25 cellular contexts compared by ENCODE assay signal in the genomic region with DNA sequence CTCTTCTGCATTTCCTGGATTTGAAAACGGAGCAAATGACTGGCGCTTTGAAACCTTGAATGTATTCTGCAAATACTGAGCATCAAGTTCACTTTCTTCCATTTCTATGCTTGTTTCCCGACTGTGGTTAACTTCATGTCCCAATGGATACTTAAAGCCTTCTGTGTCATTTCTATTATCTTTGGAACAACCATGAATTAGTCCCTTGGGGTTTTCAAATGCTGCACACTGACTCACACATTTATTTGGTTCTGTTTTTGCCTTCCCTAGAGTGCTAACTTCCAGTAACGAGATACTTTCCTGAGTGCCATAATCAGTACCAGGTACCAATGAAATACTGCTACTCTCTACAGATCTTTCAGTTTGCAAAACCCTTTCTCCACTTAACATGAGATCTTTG. TPM values are rescaled to one million over a fixed set of nuclear protein-coding genes. Genes with fewer than 3 reads are reported as not detected.
DNase-seq lines count a peak whose midpoint lies in the region; ATAC-seq, FAIRE-seq and TF ChIP-seq lines count a peak whose summit lies in the region.
"Had no signal": no experiment of that assay in that cellular context is flagged by ENCODE, and none has a peak within 500 bp of the region (broad histone marks: within the 10 kb centered on the region; RNA-seq: fewer than 3 reads in every experiment).

No MANE protein-coding gene starts in this region.

- no peak overlapping the region for H3K9ac ChIP-seq in astrocyte (ENCODE audit: low read length)

- 64 to 68% methylated on average over 4 of the region's 4 CpGs for WGBS in thyroid gland, 2 donors

- TF ChIP-seq POLR2A in thyroid gland (IDR thresholded peaks at IDR 0.05) (no peak), uterus (IDR thresholded peaks at IDR 0.05) (no peak)

- no peak overlapping the region for H3K27ac Mint-ChIP-seq in astrocyte (ENCODE audit: unreplicated experiment)
- no peak overlapping the region for H3K27ac Mint-ChIP-seq in CD4-positive, alpha-beta T cell
- H3K27ac Mint-ChIP-seq: activated CD4-positive, alpha-beta T cell treated with anti-CD3 and anti-CD28 coated beads, Interleukin-2, amount 10 ng/mL, durations not matched to agents 7 days and 5 days; T-helper 17 cell had no signal

- CTCF ChIA-PET in CD4-positive, alpha-beta T cell (lab: Charles Lee), result no interaction called here

- no peak overlapping the region for H3K4me2 ChIP-seq in astrocyte (ENCODE audit: low read length)

- TF ChIP-seq CTCF in astrocyte (IDR thresholded peaks at IDR 0.05; ENCODE audit: insufficient read depth, low read depth, low read length), result no peak
- TF ChIP-seq CTCF in foreskin fibroblast (IDR thresholded peaks at IDR 0.05; ENCODE audit: low read depth, low read length), result no peak
- TF ChIP-seq CTCF in thyroid gland (IDR thresholded peaks at IDR 0.05), result no peak
- no peak for TF ChIP-seq CTCF in CD4-positive, alpha-beta T cell (IDR thresholded peaks at IDR 0.05)
- TF ChIP-seq CTCF in uterus (IDR thresholded peaks at IDR 0.05), result no peak

- H3K36me3 ChIP-seq in astrocyte (ENCODE audit: insufficient read depth, low read length) (peaks cover 3% of the 10 kb centered on the region), thyroid gland (no peaks in the 10 kb centered on the region), uterus (no peaks in the 10 kb centered on the region)

- H3K4me3 ChIP-seq in astrocyte (ENCODE audit: insufficient read depth, low read depth, low read length) (no peak overlapping the region), foreskin fibroblast (ENCODE audit: low read depth in 1 of 2, low read length in 2 of 2) (no peak overlapping the region), thyroid gland (replicated peaks in 1 of 3) (no peak overlapping the region), uterus (no peak overlapping the region)
- H3K4me3 ChIP-seq: heart right ventricle had no signal

- H3K27ac ChIP-seq in astrocyte (ENCODE audit: low read depth, low read length), result no peak overlapping the region
- H3K27ac ChIP-seq in thyroid gland, result peak overlapping the region; percentile 62 to 75 (median 62)
- no peak overlapping the region for H3K27ac ChIP-seq in CD4-positive, alpha-beta T cell (ENCODE audit: low read depth, low read length)
- H3K27ac ChIP-seq in uterus, result no peak overlapping the region
- H3K27ac ChIP-seq: heart right ventricle had no signal

- H2AFZ ChIP-seq in astrocyte (ENCODE audit: low read depth, low read length), result no peak overlapping the region

- peaks cover 23% of the 10 kb centered on the region for H3K4me1 Mint-ChIP-seq in astrocyte (ENCODE audit: low read depth, unreplicated experiment)
- H3K4me1 Mint-ChIP-seq in CD4-positive, alpha-beta T cell (ENCODE audit: low read depth), result no peaks in the 10 kb centered on the region
- H3K4me1 Mint-ChIP-seq: activated CD4-positive, alpha-beta T cell treated with anti-CD3 and anti-CD28 coated beads, Interleukin-2, amount 10 ng/mL, durations not matched to agents 7 days and 5 days; T-helper 17 cell had no signal

- H3K9me3 ChIP-seq in astrocyte (ENCODE audit: insufficient read depth, low read depth, low read length), result no peaks in the 10 kb centered on the region
- H3K9me3 ChIP-seq in thyroid gland, result no peaks in the 10 kb centered on the region
- H3K9me3 ChIP-seq in CD4-positive, alpha-beta T cell (ENCODE audit: control insufficient read depth, low read length), result no peaks in the 10 kb centered on the region
- no peaks in the 10 kb centered on the region for H3K9me3 ChIP-seq in uterus
- H3K9me3 ChIP-seq: heart right ventricle had no signal

- H3K36me3 Mint-ChIP-seq in astrocyte (ENCODE audit: low read depth, unreplicated experiment), result peaks cover 1% of the 10 kb centered on the region
- H3K36me3 Mint-ChIP-seq in CD4-positive, alpha-beta T cell (ENCODE audit: low read depth), result no peaks in the 10 kb centered on the region

- FAIRE-seq in astrocyte (lab: Jason Lieb, UNC), result peak; percentile 41
- FAIRE-seq: islet of Langerhans had no signal

- no peaks in the 10 kb centered on the region for H3K27me3 ChIP-seq in astrocyte (ENCODE audit: insufficient read depth, low read length)
- H3K27me3 ChIP-seq in thyroid gland, result no peaks in the 10 kb centered on the region
- no peaks in the 10 kb centered on the region for H3K27me3 ChIP-seq in CD4-positive, alpha-beta T cell (ENCODE audit: control insufficient read depth, insufficient read depth, low read length)
- H3K27me3 ChIP-seq in uterus, result no peaks in the 10 kb centered on the region
- H3K27me3 ChIP-seq: heart right ventricle had no signal

- POLR2A ChIA-PET in CD4-positive, alpha-beta T cell (lab: Charles Lee), result no interaction called here

- intact Hi-C loops in thyroid gland (cut with DNase I) (no loop called here), uterus (cut with DNase I; ENCODE audit: low total_unique reads) (no loop called here)
- intact Hi-C loops in CD4-positive, alpha-beta T cell (cut with DNase I, micrococcal nuclease), result no loop called here

- no peak overlapping the region for H3K4me3 Mint-ChIP-seq in astrocyte (ENCODE audit: unreplicated experiment)
- H3K4me3 Mint-ChIP-seq in CD4-positive, alpha-beta T cell, result no peak overlapping the region
- H3K4me3 Mint-ChIP-seq: activated CD4-positive, alpha-beta T cell treated with anti-CD3 and anti-CD28 coated beads, Interleukin-2, amount 10 ng/mL, durations not matched to agents 7 days and 5 days; T-helper 17 cell had no signal

- no peak for ATAC-seq in CD4-positive, alpha-beta T cell (ENCODE audit: poor library complexity)
- ATAC-seq: heart right ventricle, T-helper 17 cell had no signal

- no peaks in the 10 kb centered on the region for H3K27me3 Mint-ChIP-seq in astrocyte (ENCODE audit: low read depth, unreplicated experiment)
- no peaks in the 10 kb centered on the region for H3K27me3 Mint-ChIP-seq in CD4-positive, alpha-beta T cell
- H3K27me3 Mint-ChIP-seq: activated CD4-positive, alpha-beta T cell treated with anti-CD3 and anti-CD28 coated beads, Interleukin-2, amount 10 ng/mL, durations not matched to agents 7 days and 5 days; T-helper 17 cell had no signal

- H3K4me1 ChIP-seq in astrocyte (ENCODE audit: insufficient read depth, low read length), result no peaks in the 10 kb centered on the region
- H3K4me1 ChIP-seq in thyroid gland, result peaks cover 21 to 30% of the 10 kb centered on the region in 2 donors
- H3K4me1 ChIP-seq in uterus, result no peaks in the 10 kb centered on the region

- H3K9me3 Mint-ChIP-seq in astrocyte (ENCODE audit: unreplicated experiment), result no peaks in the 10 kb centered on the region
- H3K9me3 Mint-ChIP-seq in CD4-positive, alpha-beta T cell, result no peaks in the 10 kb centered on the region
- H3K9me3 Mint-ChIP-seq: activated CD4-positive, alpha-beta T cell treated with anti-CD3 and anti-CD28 coated beads, Interleukin-2, amount 10 ng/mL, durations not matched to agents 7 days and 5 days had no signal

- DNase-seq in GM03348 (ENCODE audit: low spot score), result peak; percentile 9
- peak; percentile 42 for DNase-seq in astrocyte (ENCODE audit: low read depth)
- DNase-seq in foreskin fibroblast, result peak; percentile 41 to 57
- DNase-seq in thyroid gland, result no peak
- no peak for DNase-seq in CD4-positive, alpha-beta T cell
- DNase-seq in activated naive CD4-positive, alpha-beta T cell treated with Interleukin-2 at 50 U/mL for 16 hours, result no peak
- DNase-seq in uterus, result no peak
- DNase-seq: activated CD4-positive, alpha-beta T cell treated with anti-CD3 and anti-CD28 coated beads, Interleukin-2, amount 10 ng/mL, durations not matched to agents 7 days and 5 days; activated gamma-delta T cell treated with Interleukin-2 at 50 U/mL for 16 hours; activated T-cell treated with anti-CD3 and anti-CD28 coated beads for 4 hours; amygdala; cerebellar nuclear complex; DND-41; effector memory CD4-positive, alpha-beta T cell; heart right ventricle; Kasumi-1; NCI-H1105; NCI-H2081 treated with DMSO at 0.1 percent for 48 hours; NCI-H524 treated with DMSO at 0.1 percent for 48 hours; nucleus accumbens; retina; stimulated activated CD8-positive, alpha-beta memory T cell treated with anti-CD3 and anti-CD28 coated beads, Interleukin-4, amount 100 ng/mL, for 48 hours; substantia nigra; T-helper 17 cell had no signal

- H3K79me2 ChIP-seq in astrocyte (ENCODE audit: insufficient read depth, low read length), result no peaks in the 10 kb centered on the region

- no peaks in the 10 kb centered on the region for H4K20me1 ChIP-seq in astrocyte (ENCODE audit: insufficient read depth, low read length)

RNA-seq across cellular contexts. Expression of gene BRCA1, which starts 32.3 kb away (rescaled TPM):
- 3.6 and 6.0 TPM in 2 replicates for total RNA-seq in astrocyte
- total RNA-seq in thyroid gland, result 10 to 100 TPM; 14.4 to 31.9 (median 25.4) TPM
- 1 to 10 TPM; 1.2 to 1.3 TPM for total RNA-seq in CD4-positive, alpha-beta T cell
- 10 to 100 TPM in 2 of 4 donors, 1 to 10 TPM in 2; 1.2 to 30.7 (median 15.4) TPM for total RNA-seq in uterus

Comparison
In these comparisons a context has a peak if more than half of its experiments do, and no peak if none do; other contexts are left out.
1. DNase-seq: peak in GM03348 (single experiment), astrocyte (single experiment) and foreskin fibroblast (2 of 2); none in thyroid gland (0 of 2), CD4-positive, alpha-beta T cell (0 of 10), activated naive CD4-positive, alpha-beta T cell treated with Interleukin-2 at 50 U/mL for 16 hours (single experiment) and uterus (0 of 2).
2. H3K27ac ChIP-seq: peak in thyroid gland (3 of 3); none in astrocyte (single experiment), CD4-positive, alpha-beta T cell (single experiment) and uterus (0 of 2).